In the genomic region with DNA sequence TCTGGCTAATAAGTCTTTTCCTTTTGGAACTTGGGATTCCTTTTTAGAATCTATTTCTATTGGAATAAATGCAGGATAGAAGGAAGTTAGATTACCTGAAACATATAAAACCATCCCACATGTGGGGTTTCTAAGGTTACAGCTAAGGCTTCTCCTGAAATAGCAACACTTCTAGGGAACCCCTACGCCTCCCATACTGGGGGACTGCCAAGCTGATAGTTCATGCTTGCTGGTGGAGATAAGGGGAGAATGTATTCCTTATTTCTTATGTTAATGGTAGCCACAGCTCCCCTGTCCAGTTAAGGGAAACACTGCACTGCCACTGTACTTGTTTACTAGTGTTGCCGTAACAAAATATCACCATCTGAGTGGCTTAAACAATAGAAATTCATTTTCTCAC, we compare ENCODE assay signal across 38 cellular contexts.
"Had no signal": no experiment of that assay in that cellular context is flagged by ENCODE, and none has a peak within 500 bp of the region (broad histone marks: within the 10 kb centered on the region; RNA-seq: fewer than 3 reads in every experiment).

No MANE protein-coding gene starts in this region.

- H3K36me3 ChIP-seq: ascending aorta, brain microvascular endothelial cell, breast epithelium, WERI-Rb-1 had no signal

- H3K9me3 Mint-ChIP-seq: activated naive CD4-positive, alpha-beta T cell treated with anti-CD3 and anti-CD28 coated beads, Interleukin-2, amount 50 U/mL, for 24 hours; T-helper 1 cell treated with Interleukin-12 subunit alpha and Interleukin-12 subunit beta and Interleukin-4 antibody, amounts not matched to agents 30 μg/mL and 1 μg/mL, for 36 hours; WTC11 had no signal

- H3K4me3 ChIP-seq: ascending aorta, body of pancreas, breast epithelium had no signal

- H3K27ac ChIP-seq: ascending aorta, body of pancreas, brain microvascular endothelial cell, breast epithelium, WERI-Rb-1 had no signal

- H3K4me3 Mint-ChIP-seq: activated CD4-positive, alpha-beta memory T cell treated with anti-CD3 and anti-CD28 coated beads, Interleukin-2, amount 10 ng/mL, durations not matched to agents 7 days and 5 days; activated CD4-positive, alpha-beta T cell treated with anti-CD3 and anti-CD28 coated beads for 36 hours; activated CD4-positive, alpha-beta T cell treated with anti-CD3 and anti-CD28 coated beads, Interleukin-2, amount 10 ng/mL, durations not matched to agents 7 days and 5 days; activated CD8-positive, alpha-beta memory T cell treated with anti-CD3 and anti-CD28 coated beads, Interleukin-2, amount 10 ng/mL, durations not matched to agents 7 days and 5 days; activated CD8-positive, alpha-beta T cell treated with anti-CD3 and anti-CD28 coated beads, Interleukin-2, amount 10 ng/mL, durations not matched to agents 7 days and 5 days; activated naive CD4-positive, alpha-beta T cell treated with anti-CD3 and anti-CD28 coated beads, Interleukin-2, amount 10 ng/mL, durations not matched to agents 7 days and 5 days; activated naive CD4-positive, alpha-beta T cell treated with anti-CD3 and anti-CD28 coated beads, Interleukin-2, amount 50 U/mL, for 24 hours; activated naive CD8-positive, alpha-beta T cell; activated naive CD8-positive, alpha-beta T cell treated with anti-CD3 and anti-CD28 coated beads, Interleukin-2, amount 10 ng/mL, durations not matched to agents 7 days and 5 days; activated naive CD8-positive, alpha-beta T cell treated with anti-CD3 and anti-CD28 coated beads, Interleukin-2, amount 50 U/mL, for 24 hours; activated T-cell treated with anti-CD3 and anti-CD28 coated beads, Interleukin-2, amount 50 U/mL, for 4 hours; activated T-cell treated with anti-CD3 and anti-CD28 coated beads, Interleukin-2, amount 50 U/mL, for 72 hours; activated T-helper 1 cell treated with anti-CD3 and anti-CD28 coated beads, Interleukin-12 subunit alpha, Interleukin-12 subunit beta, Interleukin-2, Interleukin-4 antibody, amounts not matched to agents 30 ng/mL and 10 ng/mL and 1 ng/mL, durations not matched to agents 14 hours and 24 hours and 36 hours; activated T-helper 17 cell treated with anti-CD3 and anti-CD28 coated beads, Interleukin-2, amount 50 U/mL, for 72 hours; T-helper 1 cell treated with Interleukin-12 subunit alpha and Interleukin-12 subunit beta and Interleukin-4 antibody, amounts not matched to agents 30 μg/mL and 1 μg/mL, for 36 hours; T-helper 2 cell treated with Interferon-gamma antibody and Interleukin-4, amounts not matched to agents 5 μg/mL and 100 μg/mL, for 36 hours; WTC11 had no signal

- H3K4me1 ChIP-seq: ascending aorta, body of pancreas, breast epithelium had no signal

- H3K27me3 ChIP-seq: ascending aorta, body of pancreas, brain microvascular endothelial cell, breast epithelium had no signal

- H3K27ac Mint-ChIP-seq: activated CD4-positive, alpha-beta memory T cell treated with anti-CD3 and anti-CD28 coated beads, Interleukin-2, amount 10 ng/mL, durations not matched to agents 7 days and 5 days; activated CD4-positive, alpha-beta T cell treated with anti-CD3 and anti-CD28 coated beads for 36 hours; activated CD4-positive, alpha-beta T cell treated with anti-CD3 and anti-CD28 coated beads, Interleukin-2, amount 10 ng/mL, durations not matched to agents 7 days and 5 days; activated CD8-positive, alpha-beta memory T cell treated with anti-CD3 and anti-CD28 coated beads, Interleukin-2, amount 10 ng/mL, durations not matched to agents 7 days and 5 days; activated CD8-positive, alpha-beta T cell treated with anti-CD3 and anti-CD28 coated beads, Interleukin-2, amount 10 ng/mL, durations not matched to agents 7 days and 5 days; activated naive CD4-positive, alpha-beta T cell treated with anti-CD3 and anti-CD28 coated beads, Interleukin-2, amount 10 ng/mL, durations not matched to agents 7 days and 5 days; activated naive CD4-positive, alpha-beta T cell treated with anti-CD3 and anti-CD28 coated beads, Interleukin-2, amount 50 U/mL, for 24 hours; activated naive CD8-positive, alpha-beta T cell; activated naive CD8-positive, alpha-beta T cell treated with anti-CD3 and anti-CD28 coated beads, Interleukin-2, amount 10 ng/mL, durations not matched to agents 7 days and 5 days; activated naive CD8-positive, alpha-beta T cell treated with anti-CD3 and anti-CD28 coated beads, Interleukin-2, amount 50 U/mL, for 24 hours; activated T-cell treated with anti-CD3 and anti-CD28 coated beads, Interleukin-2, amount 50 U/mL, for 72 hours; activated T-helper 1 cell treated with anti-CD3 and anti-CD28 coated beads, Interleukin-12 subunit alpha, Interleukin-12 subunit beta, Interleukin-2, Interleukin-4 antibody, amounts not matched to agents 30 ng/mL and 10 ng/mL and 1 ng/mL, durations not matched to agents 14 hours and 24 hours and 36 hours; activated T-helper 17 cell treated with anti-CD3 and anti-CD28 coated beads, Interleukin-2, amount 50 U/mL, for 72 hours; T-helper 1 cell treated with Interleukin-12 subunit alpha and Interleukin-12 subunit beta and Interleukin-4 antibody, amounts not matched to agents 30 μg/mL and 1 μg/mL, for 36 hours; T-helper 2 cell treated with Interferon-gamma antibody and Interleukin-4, amounts not matched to agents 5 μg/mL and 100 μg/mL, for 36 hours; WTC11 had no signal

- H3K9me3 ChIP-seq: ascending aorta, body of pancreas, breast epithelium had no signal

- H3K27me3 Mint-ChIP-seq: activated CD4-positive, alpha-beta memory T cell treated with anti-CD3 and anti-CD28 coated beads, Interleukin-2, amount 10 ng/mL, durations not matched to agents 7 days and 5 days; activated CD4-positive, alpha-beta T cell treated with anti-CD3 and anti-CD28 coated beads for 36 hours; activated CD4-positive, alpha-beta T cell treated with anti-CD3 and anti-CD28 coated beads, Interleukin-2, amount 10 ng/mL, durations not matched to agents 7 days and 5 days; activated CD8-positive, alpha-beta memory T cell treated with anti-CD3 and anti-CD28 coated beads, Interleukin-2, amount 10 ng/mL, durations not matched to agents 7 days and 5 days; activated naive CD4-positive, alpha-beta T cell treated with anti-CD3 and anti-CD28 coated beads, Interleukin-2, amount 10 ng/mL, durations not matched to agents 7 days and 5 days; activated naive CD4-positive, alpha-beta T cell treated with anti-CD3 and anti-CD28 coated beads, Interleukin-2, amount 50 U/mL, for 24 hours; activated naive CD8-positive, alpha-beta T cell; activated naive CD8-positive, alpha-beta T cell treated with anti-CD3 and anti-CD28 coated beads, Interleukin-2, amount 10 ng/mL, durations not matched to agents 7 days and 5 days; activated naive CD8-positive, alpha-beta T cell treated with anti-CD3 and anti-CD28 coated beads, Interleukin-2, amount 50 U/mL, for 24 hours; activated T-helper 17 cell treated with anti-CD3 and anti-CD28 coated beads, Interleukin-2, amount 50 U/mL, for 72 hours had no signal

- DNase-seq: activated CD4-positive, alpha-beta memory T cell treated with anti-CD3 and anti-CD28 coated beads, Interleukin-2, amount 10 ng/mL, durations not matched to agents 7 days and 5 days; activated CD4-positive, alpha-beta T cell treated with anti-CD3 and anti-CD28 coated beads for 1 hour; activated CD4-positive, alpha-beta T cell treated with anti-CD3 and anti-CD28 coated beads for 36 hours; activated CD4-positive, alpha-beta T cell treated with anti-CD3 and anti-CD28 coated beads for 48 hours; activated CD4-positive, alpha-beta T cell treated with anti-CD3 and anti-CD28 coated beads, Interleukin-2, amount 10 ng/mL, durations not matched to agents 7 days and 5 days; activated CD4-positive, alpha-beta T cell treated with anti-CD3 and anti-CD28 coated beads, Interleukin-2, amount 50 U/mL, for 48 hours; activated CD4-positive, CD25-positive, alpha-beta regulatory T cell; activated CD8-positive, alpha-beta memory T cell treated with anti-CD3 and anti-CD28 coated beads for 24 hours; activated CD8-positive, alpha-beta memory T cell treated with anti-CD3 and anti-CD28 coated beads, Interleukin-2, amount 10 ng/mL, durations not matched to agents 7 days and 5 days; activated CD8-positive, alpha-beta memory T cell treated with anti-CD3 and anti-CD28 coated beads, Interleukin-2, amount 50 U/mL, for 48 hours; activated CD8-positive, alpha-beta T cell treated with anti-CD3 and anti-CD28 coated beads, Interleukin-2, amount 10 ng/mL, durations not matched to agents 7 days and 5 days; activated effector memory CD4-positive, alpha-beta T cell treated with anti-CD3 and anti-CD28 coated beads, Interleukin-2, amount 50 U/mL, for 16 hours; activated gamma-delta T cell treated with Interleukin-2 at 50 U/mL for 16 hours; activated naive CD4-positive, alpha-beta T cell; activated naive CD4-positive, alpha-beta T cell treated with anti-CD3 and anti-CD28 coated beads, Interleukin-2, amount 10 ng/mL, durations not matched to agents 7 days and 5 days; activated naive CD8-positive, alpha-beta T cell treated with anti-CD3 and anti-CD28 coated beads, Interleukin-2, amount 10 ng/mL, durations not matched to agents 7 days and 5 days; activated naive CD8-positive, alpha-beta T cell treated with anti-CD3 and anti-CD28 coated beads, Interleukin-2, amount 50 U/mL, for 24 hours; activated T-cell treated with anti-CD3 and anti-CD28 coated beads, Interleukin-2, amount 50 U/mL, for 4 hours; activated T-cell treated with anti-CD3 and anti-CD28 coated beads, Interleukin-2, amount 50 U/mL, for 72 hours; amygdala; anterior cingulate cortex; body of pancreas; brain microvascular endothelial cell; central memory CD4-positive, alpha-beta T cell; SW 1271; T-helper 1 cell; T-helper 2 cell; T-helper 9 cell; WERI-Rb-1 had no signal

- H3K36me3 Mint-ChIP-seq: activated CD8-positive, alpha-beta memory T cell treated with anti-CD3 and anti-CD28 coated beads, Interleukin-2, amount 10 ng/mL, durations not matched to agents 7 days and 5 days; activated naive CD4-positive, alpha-beta T cell treated with anti-CD3 and anti-CD28 coated beads, Interleukin-2, amount 10 ng/mL, durations not matched to agents 7 days and 5 days; activated naive CD4-positive, alpha-beta T cell treated with anti-CD3 and anti-CD28 coated beads, Interleukin-2, amount 50 U/mL, for 24 hours; activated naive CD8-positive, alpha-beta T cell; activated naive CD8-positive, alpha-beta T cell treated with anti-CD3 and anti-CD28 coated beads, Interleukin-2, amount 10 ng/mL, durations not matched to agents 7 days and 5 days; WTC11 had no signal

- H3K4me1 Mint-ChIP-seq: activated CD4-positive, alpha-beta memory T cell treated with anti-CD3 and anti-CD28 coated beads, Interleukin-2, amount 10 ng/mL, durations not matched to agents 7 days and 5 days; activated CD4-positive, alpha-beta T cell treated with anti-CD3 and anti-CD28 coated beads for 36 hours; activated CD4-positive, alpha-beta T cell treated with anti-CD3 and anti-CD28 coated beads, Interleukin-2, amount 10 ng/mL, durations not matched to agents 7 days and 5 days; activated CD8-positive, alpha-beta memory T cell treated with anti-CD3 and anti-CD28 coated beads, Interleukin-2, amount 10 ng/mL, durations not matched to agents 7 days and 5 days; activated naive CD4-positive, alpha-beta T cell treated with anti-CD3 and anti-CD28 coated beads, Interleukin-2, amount 10 ng/mL, durations not matched to agents 7 days and 5 days; activated naive CD4-positive, alpha-beta T cell treated with anti-CD3 and anti-CD28 coated beads, Interleukin-2, amount 50 U/mL, for 24 hours; activated naive CD8-positive, alpha-beta T cell treated with anti-CD3 and anti-CD28 coated beads, Interleukin-2, amount 10 ng/mL, durations not matched to agents 7 days and 5 days; activated naive CD8-positive, alpha-beta T cell treated with anti-CD3 and anti-CD28 coated beads, Interleukin-2, amount 50 U/mL, for 24 hours; activated T-helper 17 cell treated with anti-CD3 and anti-CD28 coated beads, Interleukin-2, amount 50 U/mL, for 72 hours; WTC11 had no signal
